Comparison of ENCODE assay signal across 7 cellular contexts in genomic region chr1:226110249-226111108, GRCh38. TPM values are rescaled to one million over a fixed set of nuclear protein-coding genes. Genes with fewer than 3 reads are reported as not detected.
DNase-seq lines count a peak whose midpoint lies in the region; TF ChIP-seq lines count a peak whose summit lies in the region.

No MANE protein-coding gene starts in this region.

- peak overlapping the region; percentile 74 to 81 (median 80) for H3K4me3 Mint-ChIP-seq in immature natural killer cell

- H3K27me3 ChIP-seq in GM23248 (replicated peaks; ENCODE audit: insufficient read depth) (no peaks in the 10 kb centered on the region), mammary epithelial cell (ENCODE audit: insufficient read depth, low read length) (no peaks in the 10 kb centered on the region), spleen (replicated peaks in 1 of 7) (no peaks in the 10 kb centered on the region)

- H3K4me2 ChIP-seq in GM23248 (ENCODE audit: unreplicated experiment) (peak overlapping the region; percentile 89), mammary epithelial cell (ENCODE audit: insufficient read depth, low read depth, low read length) (peak overlapping the region; percentile 99)

- no peaks in the 10 kb centered on the region for H3K9me3 ChIP-seq in GM23248 (ENCODE audit: low read depth)
- H3K9me3 ChIP-seq in mammary epithelial cell (replicated peaks; ENCODE audit: insufficient read depth, low read length): no peaks in the 10 kb centered on the region
- H3K9me3 ChIP-seq in spleen: no peaks in the 10 kb centered on the region

- peak overlapping the region; percentile 78 for H3K4me3 ChIP-seq in GM23248
- peak overlapping the region; percentile 57 for H3K4me3 ChIP-seq in LNCaP clone FGC (ENCODE audit: low read depth, low read length)
- H3K4me3 ChIP-seq in mammary epithelial cell (replicated peaks in 1 of 3; ENCODE audit: insufficient read depth in 1 of 3, low read depth in 2 of 3, low read length in 3 of 3): peak overlapping the region; percentile 53 to 82 (median 56)
- H3K4me3 ChIP-seq in spleen: peak overlapping the region; percentile 54 to 85 (median 64)

- peaks cover 12% of the 10 kb centered on the region for H3K4me1 ChIP-seq in GM23248 (ENCODE audit: insufficient read depth)
- peaks cover 16% of the 10 kb centered on the region for H3K4me1 ChIP-seq in mammary epithelial cell (ENCODE audit: insufficient read depth, low read length)
- peaks cover 17 to 58% (median 35%) of the 10 kb centered on the region in 6 donors for H3K4me1 ChIP-seq in spleen

- WGBS in GM23248 (ENCODE audit: low coverage in 1 of 2, low lambda C conversion rate in 2 of 2, missing lambda C conversion rate in 2 of 2), 2 experiments: 1% methylated on average over 51 to 64 of the region's 73 CpGs
- WGBS in mammary epithelial cell (ENCODE audit: low coverage, missing lambda C conversion rate): 5% methylated on average over 7 of the region's 73 CpGs
- WGBS in spleen, 5 donors: 1 to 2% (median 1%) methylated on average over 25 to 73 of the region's 73 CpGs

- H3K9me3 Mint-ChIP-seq in immature natural killer cell: no peaks in the 10 kb centered on the region

- H3K9me2 ChIP-seq in GM23248 (ENCODE audit: insufficient read depth): no peaks in the 10 kb centered on the region

- TF ChIP-seq CTCF in GM10266 (IDR thresholded peaks at IDR 0.05; ENCODE audit: control insufficient read depth, insufficient read depth, low read depth, missing control alignments) (no peak), LNCaP clone FGC (IDR thresholded peaks at IDR 0.05; ENCODE audit: control insufficient read depth, extremely low read depth, insufficient read depth) (no peak), mammary epithelial cell (conservative IDR thresholded peaks at IDR 0.05 in 1 of 2, IDR thresholded peaks at IDR 0.05 in 1 of 2; ENCODE audit: extremely low read depth in 1 of 2, insufficient read depth in 1 of 2, low read depth in 1 of 2, low read length in 2 of 2) (no peak), spleen (IDR thresholded peaks at IDR 0.05 in 8 of 11, conservative IDR thresholded peaks at IDR 0.05 in 3 of 11) (peak in 2 of 11 experiments; percentile 16 to 19)

- BruUV-seq in mammary epithelial cell (replicated peaks; lab: Mats Ljungman, UMichigan): no TSS peak

- H2AFZ ChIP-seq in GM23248 (peak overlapping the region; percentile 85), mammary epithelial cell (ENCODE audit: low read depth, low read length) (peak overlapping the region; percentile 96)

- TF ChIP-seq POLR2A in spleen (IDR thresholded peaks at IDR 0.05): peak in 1 of 3 donors; percentile 38

- dilution Hi-C loops in mammary epithelial cell (cut with HindIII; ENCODE audit: low sequenced_read_pairs): no loop called here

- H3F3A ChIP-seq in GM23248 (ENCODE audit: insufficient read depth): peaks cover 21% of the 10 kb centered on the region

- H3K4me1 Mint-ChIP-seq in immature natural killer cell: peaks cover 20 to 29% of the 10 kb centered on the region in 2 donors

- DNase-seq in GM10266 (ENCODE audit: extremely low spot score) (peak; percentile 98), GM23248 (peak; percentile 82), LNCaP clone FGC (ENCODE audit: low read depth) (no peak), UCSD-AML1 (lab: John Stamatoyannopoulos, UW; ENCODE audit: unreplicated experiment) (peak; percentile 85), mammary epithelial cell (peak; percentile 37), immature natural killer cell (peak; percentile 80 to 83 (median 81)), spleen (peak; percentile 96)

- in situ Hi-C loops in GM23248 (cut with MboI): no loop called here
- in situ Hi-C loops in mammary epithelial cell (cut with MboI; ENCODE audit: low sequenced_read_pairs in 2 of 2): no loop called here

- H3K9ac ChIP-seq in GM23248 (peak overlapping the region; percentile 88), mammary epithelial cell (ENCODE audit: insufficient read depth, low read length) (peak overlapping the region; percentile 59)

- intact Hi-C loops in mammary epithelial cell (cut with micrococcal nuclease) (no loop called here), spleen (cut with DNase I; ENCODE audit: low total_unique reads) (no loop called here)

- H3K36me3 ChIP-seq in GM23248 (ENCODE audit: low read depth) (no peaks in the 10 kb centered on the region), mammary epithelial cell (ENCODE audit: insufficient read depth, low read length) (no peaks in the 10 kb centered on the region), spleen (no peaks in the 10 kb centered on the region)

- no peaks in the 10 kb centered on the region for H3K36me3 Mint-ChIP-seq in immature natural killer cell

- H4K20me1 ChIP-seq in GM23248 (ENCODE audit: insufficient read depth): no peaks in the 10 kb centered on the region
- no peaks in the 10 kb centered on the region for H4K20me1 ChIP-seq in mammary epithelial cell (ENCODE audit: insufficient read depth, low read length)

- H3K27ac Mint-ChIP-seq in immature natural killer cell: peak overlapping the region; percentile 84 to 92 (median 89)

- CTCF ChIA-PET in mammary epithelial cell (lab: Charles Lee; ENCODE audit: low non-redundant PET): interaction anchor here (0.6 to 1.8 kb wide), 3 partner anchors 15 to 90 kb away, joined by 3 to 6 read pairs (median 3); no protein-coding TSS in a partner anchor

- peaks cover 2 to 9% (median 5%) of the 10 kb centered on the region in 3 donors for H3K27me3 Mint-ChIP-seq in immature natural killer cell (ENCODE audit: low read depth in 3 of 3)

- H3K27ac ChIP-seq in GM23248 (peak overlapping the region; percentile 86), mammary epithelial cell (ENCODE audit: insufficient read depth, low read depth, low read length) (peak overlapping the region; percentile 51), spleen (peak overlapping the region; percentile 95 to 99 (median 96))

- H3K79me2 ChIP-seq in GM23248 (ENCODE audit: insufficient read depth) (no peaks in the 10 kb centered on the region), mammary epithelial cell (ENCODE audit: insufficient read depth, low read length) (no peaks in the 10 kb centered on the region)

RNA-seq across cellular contexts. Expression of gene H3-3A, which starts 48.0 kb away (rescaled TPM):
- 140 and 212 TPM in 2 replicates for total RNA-seq in GM23248 (2014; rRNA removed; shearing (Covaris generic))
- polyA plus RNA-seq in GM23248 (2016; fragmentation: Nextera tagmentation; extraction: Ambion mirVana): 262 and 264 TPM in 2 replicates
- 100 to 1,000 TPM; 209 to 262 TPM for total RNA-seq in mammary epithelial cell
- 394 TPM for polyA plus RNA-seq in mammary epithelial cell
- 16.2 TPM for polyA minus RNA-seq in mammary epithelial cell
- polyA plus RNA-seq in immature natural killer cell: 1,000 to 10,000 TPM in 1 of 3 donors, 100 to 1,000 TPM in 2; 850 to 1,086 (median 967) TPM
- 100 to 1,000 TPM; 362 to 685 (median 490) TPM for total RNA-seq in spleen
- polyA plus RNA-seq in spleen: 1,000 to 10,000 TPM in 1 of 3 donors, 100 to 1,000 TPM in 2; 837 to 1,089 (median 864) TPM
